24 cellular contexts compared by ENCODE assay signal in genomic region chr19:53768401-53768800, GRCh38. TPM values are rescaled to one million over a fixed set of nuclear protein-coding genes. Genes with fewer than 3 reads are reported as not detected.
"Had no signal": no experiment of that assay in that cellular context is flagged by ENCODE, and none has a peak within 500 bp of the region (broad histone marks: within the 10 kb centered on the region; RNA-seq: fewer than 3 reads in every experiment).

No MANE protein-coding gene starts in this region.

- H3K36me3 Mint-ChIP-seq: activated naive CD4-positive, alpha-beta T cell treated with anti-CD3 and anti-CD28 coated beads, Interleukin-2, amount 50 U/mL, for 72 hours; brain; immature natural killer cell; memory B cell had no signal

- H3K9me3 ChIP-seq: mucosa of descending colon, tibial artery, vagina had no signal

- FAIRE-seq: TTC549 had no signal

- ATAC-seq: activated CD8-positive, alpha-beta T cell treated with anti-CD3 and anti-CD28 coated beads, Interleukin-2, amount 10 ng/mL, durations not matched to agents 7 days and 5 days; activated naive CD4-positive, alpha-beta T cell treated with anti-CD3 and anti-CD28 coated beads, Interleukin-2, amount 50 U/mL, for 72 hours; foreskin keratinocyte; left ventricle myocardium superior; mucosa of descending colon had no signal

- H3K4me1 ChIP-seq: foreskin keratinocyte, tibial artery, vagina had no signal

- H3K9me3 Mint-ChIP-seq: activated naive CD4-positive, alpha-beta T cell treated with anti-CD3 and anti-CD28 coated beads, Interleukin-2, amount 50 U/mL, for 72 hours; dendritic cell treated with granulocyte-macrophage colony-stimulating factor and Interleukin-4, amounts not matched to agents 40 ng/mL and 50 ng/mL, for 4 days; immature natural killer cell; stimulated activated naive CD8-positive, alpha-beta T cell treated with anti-CD3 and anti-CD28 coated beads, Interleukin-15, Interleukin-2, amounts not matched to agents 100 ng/mL and 50 ng/mL, for 24 hours had no signal

- H3K27me3 ChIP-seq: foreskin keratinocyte, vagina had no signal

- H3K27ac Mint-ChIP-seq: activated CD8-positive, alpha-beta T cell treated with anti-CD3 and anti-CD28 coated beads, Interleukin-2, amount 10 ng/mL, durations not matched to agents 7 days and 5 days; activated naive CD4-positive, alpha-beta T cell treated with anti-CD3 and anti-CD28 coated beads, Interleukin-2, amount 50 U/mL, for 72 hours; activated T-helper 1 cell treated with anti-CD3 and anti-CD28 coated beads, Interleukin-12 subunit alpha, Interleukin-12 subunit beta, Interleukin-2, Interleukin-4 antibody, amounts not matched to agents 30 ng/mL and 10 ng/mL and 1 ng/mL, durations not matched to agents 14 hours and 24 hours and 36 hours; brain; dendritic cell treated with granulocyte-macrophage colony-stimulating factor and Interleukin-4, amounts not matched to agents 40 ng/mL and 50 ng/mL, for 4 days; immature natural killer cell; memory B cell; stimulated activated naive CD8-positive, alpha-beta T cell treated with anti-CD3 and anti-CD28 coated beads, Interleukin-15, Interleukin-2, amounts not matched to agents 100 ng/mL and 50 ng/mL, for 24 hours had no signal

- H3K36me3 ChIP-seq: tibial artery, vagina, WERI-Rb-1 had no signal

- H3K4me3 Mint-ChIP-seq: activated CD8-positive, alpha-beta T cell treated with anti-CD3 and anti-CD28 coated beads, Interleukin-2, amount 10 ng/mL, durations not matched to agents 7 days and 5 days; activated T-helper 1 cell treated with anti-CD3 and anti-CD28 coated beads, Interleukin-12 subunit alpha, Interleukin-12 subunit beta, Interleukin-2, Interleukin-4 antibody, amounts not matched to agents 30 ng/mL and 10 ng/mL and 1 ng/mL, durations not matched to agents 14 hours and 24 hours and 36 hours; brain; dendritic cell treated with granulocyte-macrophage colony-stimulating factor and Interleukin-4, amounts not matched to agents 40 ng/mL and 50 ng/mL, for 4 days; immature natural killer cell; memory B cell; stimulated activated naive CD8-positive, alpha-beta T cell treated with anti-CD3 and anti-CD28 coated beads, Interleukin-15, Interleukin-2, amounts not matched to agents 100 ng/mL and 50 ng/mL, for 24 hours had no signal

- H3K4me3 ChIP-seq: mucosa of descending colon, tibial artery, vagina had no signal

- H3K27ac ChIP-seq: foreskin keratinocyte, tibial artery, vagina, WERI-Rb-1 had no signal

- DNase-seq: activated CD4-positive, alpha-beta T cell treated with anti-CD3 and anti-CD28 coated beads for 1 hour; activated CD4-positive, alpha-beta T cell treated with anti-CD3 and anti-CD28 coated beads, Interleukin-2, amount 50 U/mL, for 1 hour; activated CD8-positive, alpha-beta T cell treated with anti-CD3 and anti-CD28 coated beads, Interleukin-2, amount 10 ng/mL, durations not matched to agents 7 days and 5 days; aorta; effector CD4-positive, alpha-beta T cell; foreskin keratinocyte; immature natural killer cell; left ventricle myocardium superior; mucosa of descending colon; stimulated activated CD4-positive, alpha-beta T cell treated with anti-CD3 and anti-CD28 coated beads, Interleukin-12 subunit alpha, Interleukin-12 subunit beta, amount 100 ng/mL, for 4 hours; stimulated activated CD4-positive, alpha-beta T cell treated with anti-CD3 and anti-CD28 coated beads, Interleukin-4, amount 100 ng/mL, for 4 hours; substantia nigra; T-helper 1 cell; tibial artery; WERI-Rb-1 had no signal

- H3K4me1 Mint-ChIP-seq: immature natural killer cell had no signal

RNA-seq across cellular contexts. Expression of gene NLRP12, which starts 55.7 kb away (rescaled TPM):
- total RNA-seq: activated CD8-positive, alpha-beta T cell treated with anti-CD3 and anti-CD28 coated beads, Interleukin-2, amount 10 ng/mL, durations not matched to agents 7 days and 5 days; activated naive CD4-positive, alpha-beta T cell treated with anti-CD3 and anti-CD28 coated beads, Interleukin-2, amount 50 U/mL, for 72 hours; activated T-helper 1 cell treated with anti-CD3 and anti-CD28 coated beads, Interleukin-12 subunit alpha, Interleukin-12 subunit beta, Interleukin-2, Interleukin-4 antibody, amounts not matched to agents 30 ng/mL and 10 ng/mL and 1 ng/mL, durations not matched to agents 14 hours and 24 hours and 36 hours; foreskin keratinocyte had no signal
- polyA plus RNA-seq: foreskin keratinocyte, neural cell had no signal
